In the genomic region with DNA sequence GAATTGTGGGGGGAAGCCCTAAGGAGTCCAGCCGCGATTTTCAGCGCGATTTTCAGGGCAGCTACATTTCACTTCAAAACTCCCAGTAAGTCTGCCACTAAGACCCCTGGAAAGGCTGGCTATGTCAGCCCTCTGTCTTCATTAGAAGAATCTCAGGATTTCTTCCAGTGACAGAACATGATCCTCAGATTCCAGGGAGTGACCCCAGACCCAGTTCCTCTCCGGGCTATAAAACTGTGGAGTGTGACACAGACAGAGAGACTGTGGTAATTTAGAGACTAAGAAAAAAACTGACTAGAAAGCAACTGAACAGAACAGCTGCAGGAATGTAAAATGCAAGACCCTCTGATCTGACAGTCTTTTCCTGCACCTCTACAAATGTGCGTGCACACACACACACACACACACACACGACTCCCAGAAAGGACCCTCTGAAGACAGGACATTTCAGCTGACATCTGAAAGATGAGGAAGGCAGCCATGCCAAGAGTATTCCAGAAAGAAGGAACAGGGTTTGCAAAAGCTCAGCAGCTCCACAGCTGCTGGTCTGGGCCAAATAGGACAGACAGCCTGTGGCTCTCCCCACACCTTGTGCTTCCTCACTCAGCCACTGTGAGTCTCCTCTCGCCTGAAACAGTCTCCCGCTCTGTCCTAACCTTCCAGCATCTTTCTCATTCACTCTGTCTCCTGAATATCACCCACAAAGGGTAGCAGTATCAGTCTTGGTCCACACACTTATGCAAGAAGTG, we compare ENCODE assay signal across 8 cellular contexts.
DNase-seq lines count a peak whose midpoint lies in the region; ATAC-seq, FAIRE-seq and TF ChIP-seq lines count a peak whose summit lies in the region.

No MANE protein-coding gene starts in this region.

- H3K4me1 ChIP-seq in HepG2 (ENCODE audit: insufficient read depth, low read length) = no peaks in the 10 kb centered on the region

- no peaks in the 10 kb centered on the region for H3K36me3 ChIP-seq in HepG2 (replicated peaks in 1 of 2; ENCODE audit: control insufficient read depth in 1 of 2, insufficient read depth in 2 of 2, low read length in 2 of 2)

- H3K27me3 ChIP-seq in HepG2 (ENCODE audit: control insufficient read depth in 1 of 2, insufficient read depth in 2 of 2, low read length in 2 of 2) = no peaks in the 10 kb centered on the region

- FAIRE-seq in HepG2 (lab: Jason Lieb, UNC) = no peak

- TF ChIP-seq POLR2A in HepG2 (IDR thresholded peaks at IDR 0.05; ENCODE audit: insufficient read depth in 1 of 2, low read depth in 2 of 2, low read length in 2 of 2) (no peak), GM18505 (IDR thresholded peaks at IDR 0.05; ENCODE audit: borderline replicate concordance, extremely low read depth, insufficient read depth, insufficient read length) (no peak)

- no peak overlapping the region for H3K4me2 ChIP-seq in HepG2 (ENCODE audit: low read depth, low read length)

- H3K79me2 ChIP-seq in HepG2 (ENCODE audit: insufficient read depth, low read length) = no peaks in the 10 kb centered on the region

- H3K4me3 ChIP-seq in astrocyte of the cerebellum (ENCODE audit: low read depth, low read length) (no peak overlapping the region), HepG2 (replicated peaks in 1 of 3; ENCODE audit: insufficient read depth in 1 of 3, low read depth in 2 of 3, low read length in 3 of 3) (no peak overlapping the region)

- TF ChIP-seq RAD21 in HepG2 (CRISPR knock-in tag; IDR thresholded peaks at IDR 0.05) = no peak

- DNase-seq in Caki2 (ENCODE audit: low read depth) = peak; percentile 7
- peak; percentile 9 for DNase-seq in HK-2 (ENCODE audit: unreplicated experiment)
- no peak for DNase-seq in astrocyte of the cerebellum (ENCODE audit: low read depth)
- peak; percentile 6 for DNase-seq in HepG2 (ENCODE audit: low spot score)
- no peak for DNase-seq in activated T-cell treated with anti-CD3 and anti-CD28 coated beads for 4 hours
- DNase-seq in HUDEP-2 (lab: John Stamatoyannopoulos, UW; ENCODE audit: unreplicated experiment in 76 of 76) = no peak

- no peak overlapping the region for H3K9ac ChIP-seq in HepG2 (ENCODE audit: insufficient read depth, low read depth, low read length)

- in situ Hi-C loops in Caki2 (cut with HindIII; ENCODE audit: low pct_unique_long_range_greater_than_20kb, low sequenced_read_pairs) (no loop called here), astrocyte of the cerebellum (cut with HindIII; ENCODE audit: low sequenced_read_pairs) (no loop called here), HepG2 (cut with HindIII; ENCODE audit: extremely low pct_ligation_motif_present, low pct_unique_long_range_greater_than_20kb) (no loop called here)

- no TSS peak for BruUV-seq in HepG2 (replicated peaks; lab: Mats Ljungman, UMichigan)

- WGBS in HepG2 (ENCODE audit: low lambda C conversion rate) = 61% methylated on average over 9 of the region's 9 CpGs

- ATAC-seq in HepG2 = peak; percentile 95
- no peak for ATAC-seq in GM21367 (IDR thresholded peaks at IDR 0.05; ENCODE audit: unreplicated experiment)
- no peak for ATAC-seq in GM18505 (IDR thresholded peaks at IDR 0.05; ENCODE audit: unreplicated experiment)

- POLR2A ChIA-PET in HepG2 (lab: Yijun Ruan, JAX) = no interaction called here

- intact Hi-C loops in HepG2 (cut with micrococcal nuclease; ENCODE audit: unreplicated experiment) = no loop called here

- TF ChIP-seq EP300 in HepG2 (IDR thresholded peaks at IDR 0.05; ENCODE audit: low read depth in 2 of 2, low read length in 2 of 2) = no peak
- TF ChIP-seq EP300 in HepG2 (CRISPR knock-in tag; IDR thresholded peaks at IDR 0.05; ENCODE audit: borderline replicate concordance) = no peak

- CTCF ChIA-PET in HepG2 (lab: Yijun Ruan, JAX; ENCODE audit: low intra/inter-chr PET ratio, low total read pairs) = no interaction called here

- H2AFZ ChIP-seq in HepG2 (ENCODE audit: low read length) = no peak overlapping the region

- TF ChIP-seq CTCF in astrocyte of the cerebellum (IDR thresholded peaks at IDR 0.05; ENCODE audit: low read depth, low read length, missing control alignments) (peak; percentile 45), HepG2 (CRISPR knock-in tag; IDR thresholded peaks at IDR 0.05) (peak; percentile 34)

- no peak overlapping the region for H3K27ac ChIP-seq in HepG2 (ENCODE audit: extremely low read length, insufficient read depth, low read length)

- no peaks in the 10 kb centered on the region for H4K20me1 ChIP-seq in HepG2 (ENCODE audit: insufficient read depth, low read length)

- no peaks in the 10 kb centered on the region for H3K9me3 ChIP-seq in HepG2 (ENCODE audit: low read length)

TF ChIP-seq in HepG2, 621 proteins besides CTCF, POLR2A, EP300 and RAD21:
- no peak for TF ChIP-seq ZNF205 (CRISPR knock-in tag; IDR thresholded peaks at IDR 0.05)
- no peak for TF ChIP-seq ZFY (CRISPR knock-in tag; IDR thresholded peaks at IDR 0.05)
- TF ChIP-seq, protein P1, sequence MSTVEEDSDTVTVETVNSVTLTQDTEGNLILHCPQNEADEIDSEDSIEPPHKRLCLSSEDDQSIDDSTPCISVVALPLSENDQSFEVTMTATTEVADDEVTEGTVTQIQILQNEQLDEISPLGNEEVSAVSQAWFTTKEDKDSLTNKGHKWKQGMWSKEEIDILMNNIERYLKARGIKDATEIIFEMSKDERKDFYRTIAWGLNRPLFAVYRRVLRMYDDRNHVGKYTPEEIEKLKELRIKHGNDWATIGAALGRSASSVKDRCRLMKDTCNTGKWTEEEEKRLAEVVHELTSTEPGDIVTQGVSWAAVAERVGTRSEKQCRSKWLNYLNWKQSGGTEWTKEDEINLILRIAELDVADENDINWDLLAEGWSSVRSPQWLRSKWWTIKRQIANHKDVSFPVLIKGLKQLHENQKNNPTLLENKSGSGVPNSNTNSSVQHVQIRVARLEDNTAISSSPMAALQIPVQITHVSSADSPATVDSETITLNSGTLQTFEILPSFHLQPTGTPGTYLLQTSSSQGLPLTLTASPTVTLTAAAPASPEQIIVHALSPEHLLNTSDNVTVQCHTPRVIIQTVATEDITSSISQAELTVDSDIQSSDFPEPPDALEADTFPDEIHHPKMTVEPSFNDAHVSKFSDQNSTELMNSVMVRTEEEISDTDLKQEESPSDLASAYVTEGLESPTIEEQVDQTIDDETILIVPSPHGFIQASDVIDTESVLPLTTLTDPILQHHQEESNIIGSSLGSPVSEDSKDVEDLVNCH (CRISPR knock-in tag; IDR thresholded peaks at IDR 0.05) = no peak
- no peak for TF ChIP-seq ZNF10 (CRISPR knock-in tag; IDR thresholded peaks at IDR 0.05; ENCODE audit: borderline replicate concordance, low read depth)
- TF ChIP-seq STAG1 (CRISPR knock-in tag; IDR thresholded peaks at IDR 0.05) = peak; percentile 36
- TF ChIP-seq ZNF510 (CRISPR knock-in tag; IDR thresholded peaks at IDR 0.05; ENCODE audit: low read depth) = no peak
TF ChIP-seq in HepG2: peak in this region for 1.

Comparison
In these comparisons a context has a peak if more than half of its experiments do, and no peak if none do; other contexts are left out.
1. DNase-seq: peak in Caki2 (single experiment), HK-2 (single experiment) and HepG2 (single experiment); none in astrocyte of the cerebellum (single experiment), activated T-cell treated with anti-CD3 and anti-CD28 coated beads for 4 hours (single experiment) and HUDEP-2 (0 of 76).